Comparison of ENCODE assay signal across 9 cellular contexts in genomic region chr19:40750035-40750284, GRCh38. TPM values are rescaled to one million over a fixed set of nuclear protein-coding genes. Genes with fewer than 3 reads are reported as not detected.
DNase-seq lines count a peak whose midpoint lies in the region; ATAC-seq and TF ChIP-seq lines count a peak whose summit lies in the region.
"Had no signal": no experiment of that assay in that cellular context is flagged by ENCODE, and none has a peak within 500 bp of the region (broad histone marks: within the 10 kb centered on the region; RNA-seq: fewer than 3 reads in every experiment).

No MANE protein-coding gene starts in this region.

- TF ChIP-seq POLR2A in GM18505 (IDR thresholded peaks at IDR 0.05; ENCODE audit: borderline replicate concordance, extremely low read depth, insufficient read depth, insufficient read length), result no peak

- no peaks in the 10 kb centered on the region for H3K27me3 ChIP-seq in CD8-positive, alpha-beta memory T cell (ENCODE audit: insufficient read depth, low read length, poor library complexity, severe bottlenecking)

- peaks cover 0 to 3% of the 10 kb centered on the region in 2 donors for H3K27me3 Mint-ChIP-seq in CD8-positive, alpha-beta memory T cell

- no peaks in the 10 kb centered on the region for H3K9me3 ChIP-seq in CD8-positive, alpha-beta memory T cell (ENCODE audit: low read length)
- H3K9me3 ChIP-seq in OCI-LY7 (ENCODE audit: low read length), result no peaks in the 10 kb centered on the region

- peak overlapping the region; percentile 94 to 99 (median 98) for H3K4me3 Mint-ChIP-seq in CD8-positive, alpha-beta memory T cell

- peak overlapping the region; percentile 85 for H3K27ac ChIP-seq in CD8-positive, alpha-beta memory T cell (ENCODE audit: low read depth, low read length)
- peak overlapping the region; percentile 79 for H3K27ac ChIP-seq in OCI-LY7 (ENCODE audit: low read depth, low read length, poor library complexity, severe bottlenecking)

- peaks cover 0 to 28% (median 5%) of the 10 kb centered on the region in 3 donors for H3K36me3 Mint-ChIP-seq in CD8-positive, alpha-beta memory T cell

- H3K4me1 Mint-ChIP-seq in CD8-positive, alpha-beta memory T cell, result peaks cover 34 to 42% (median 37%) of the 10 kb centered on the region in 3 donors

- H3K4me3 ChIP-seq in CD8-positive, alpha-beta memory T cell (ENCODE audit: low read length), result peak overlapping the region; percentile 70
- H3K4me3 ChIP-seq in OCI-LY7 (ENCODE audit: low read depth, low read length, poor library complexity, severe bottlenecking) (peak overlapping the region; percentile 78), epithelial cell of esophagus (ENCODE audit: low read length) (peak overlapping the region; percentile 91)

- no peaks in the 10 kb centered on the region for H3K9me2 ChIP-seq in OCI-LY7 (ENCODE audit: insufficient read depth, low read length)

- TSS peak; percentile 97 for BruUV-seq in OCI-LY7 (replicated peaks; lab: Mats Ljungman, UMichigan)

- H3K4me1 ChIP-seq in CD8-positive, alpha-beta memory T cell (ENCODE audit: insufficient read depth, low read length), result peaks cover 27% of the 10 kb centered on the region
- peaks cover 42% of the 10 kb centered on the region for H3K4me1 ChIP-seq in OCI-LY7 (ENCODE audit: insufficient read depth, low read length, poor library complexity, severe bottlenecking)

- TF ChIP-seq CTCF in OCI-LY7 (conservative IDR thresholded peaks at IDR 0.05; ENCODE audit: low read length) (no peak), epithelial cell of esophagus (IDR thresholded peaks at IDR 0.05; ENCODE audit: insufficient read depth, low read depth, low read length, missing control alignments) (no peak), omental fat pad (IDR thresholded peaks at IDR 0.05) (no peak), GM20000 (IDR thresholded peaks at IDR 0.05; ENCODE audit: extremely low read depth, missing control alignments) (no peak)

- POLR2A ChIA-PET in CD8-positive, alpha-beta memory T cell (lab: Charles Lee), result interaction anchor here (1.0 to 10.5 kb wide), 6 partner anchors 28 to 513 kb away, joined by 4 to 110 read pairs (median 14); partner anchors contain the start of genes COQ8B, EGLN2, NUMBL and RAB4B
- POLR2A ChIA-PET in OCI-LY7 (lab: Charles Lee), result interaction anchor here (0.6 to 3.8 kb wide), 7 partner anchors 9 to 614 kb away, joined by 3 to 29 read pairs (median 4); partner anchors contain the start of genes B9D2 and RAB4B

- H3K36me3 ChIP-seq in CD8-positive, alpha-beta memory T cell (ENCODE audit: insufficient read depth, low read length), result no peaks in the 10 kb centered on the region
- H3K36me3 ChIP-seq in OCI-LY7 (ENCODE audit: insufficient read depth, low read length), result peaks cover 33% of the 10 kb centered on the region

- H2AFZ ChIP-seq in OCI-LY7 (ENCODE audit: low read length), result no peak overlapping the region

- H4K20me1 ChIP-seq in OCI-LY7 (ENCODE audit: insufficient read depth, low read length), result peaks cover 13% of the 10 kb centered on the region

- intact Hi-C loops in OCI-LY7 (cut with micrococcal nuclease; ENCODE audit: unreplicated experiment), result loop anchor here (1.0 to 5.0 kb wide), 4 partner anchors 27 to 88 kb away; partner anchors contain the start of gene EGLN2

- H3K79me2 ChIP-seq in OCI-LY7 (ENCODE audit: insufficient read depth, low read depth, low read length), result peaks cover 58% of the 10 kb centered on the region

- H3K9me3 Mint-ChIP-seq in CD8-positive, alpha-beta memory T cell, result no peaks in the 10 kb centered on the region

- peak overlapping the region; percentile 95 to 100 (median 98) for H3K27ac Mint-ChIP-seq in CD8-positive, alpha-beta memory T cell

- H3K4me2 ChIP-seq in OCI-LY7 (ENCODE audit: low read length), result peak overlapping the region; percentile 90

- CTCF ChIA-PET in CD8-positive, alpha-beta memory T cell (lab: Charles Lee), result interaction anchor here (1.0 to 2.5 kb wide), 6 partner anchors 28 to 87 kb away, joined by 3 to 13 read pairs (median 8); partner anchors contain the start of genes EGLN2 and RAB4B
- CTCF ChIA-PET in OCI-LY7 (lab: Charles Lee; ENCODE audit: unreplicated experiment), result interaction anchor here (1.0 kb wide), 1 partner anchor 87 kb away, joined by 3 read pairs; no protein-coding TSS in a partner anchor

- ATAC-seq in omental fat pad (ENCODE audit: low FRiP score), result peak; percentile 3
- ATAC-seq in GM18505 (IDR thresholded peaks at IDR 0.05; ENCODE audit: unreplicated experiment), result no peak
- ATAC-seq in HG03565 (IDR thresholded peaks at IDR 0.05; ENCODE audit: unreplicated experiment), result no peak

- DNase-seq in CD8-positive, alpha-beta memory T cell, result no peak
- no peak for DNase-seq in OCI-LY7 (ENCODE audit: low spot score)
- no peak for DNase-seq in epithelial cell of esophagus (ENCODE audit: low read depth)
- no peak for DNase-seq in omental fat pad (ENCODE audit: low spot score)
- DNase-seq in GM20000 (ENCODE audit: low spot score), result no peak
- no peak for DNase-seq in NCI-H2227 treated with DMSO at 0.1 percent for 48 hours (lab: John Stamatoyannopoulos, UW)

RNA-seq across cellular contexts. Expression of gene ACTMAP, which starts 0.3 kb away (rescaled TPM):
- total RNA-seq in CD8-positive, alpha-beta memory T cell, result 10 to 100 TPM; 10.3 to 10.6 TPM
- 2.9 TPM for polyA plus RNA-seq in CD8-positive, alpha-beta memory T cell
- 3.3 and 5.0 TPM in 2 replicates for total RNA-seq in OCI-LY7 (2014; rRNA removed; shearing (Covaris generic))
- 52.1 and 54.8 TPM in 2 replicates for total RNA-seq in OCI-LY7 (2022)
- 1 to 10 TPM; 3.2 to 3.8 (median 3.5) TPM for total RNA-seq in omental fat pad

RNA-seq across cellular contexts. Expression of gene SNRPA, which starts 1.0 kb away (rescaled TPM):
- 100 to 1,000 TPM; 202 TPM for total RNA-seq in CD8-positive, alpha-beta memory T cell
- polyA plus RNA-seq in CD8-positive, alpha-beta memory T cell, result 89.5 TPM
- total RNA-seq in OCI-LY7 (2014; rRNA removed; shearing (Covaris generic)), result 315 and 328 TPM in 2 replicates
- 214 and 244 TPM in 2 replicates for total RNA-seq in OCI-LY7 (2022)
- total RNA-seq in omental fat pad, result 10 to 100 TPM; 34.8 to 46.8 (median 41.0) TPM

RNA-seq across cellular contexts. Expression of gene MIA, which starts 25.4 kb away (rescaled TPM):
- total RNA-seq in CD8-positive, alpha-beta memory T cell, result 1 to 10 TPM in 1 of 2 experiments, under 1 TPM in 1; 0.89 to 1.1 TPM
- not detected for polyA plus RNA-seq in CD8-positive, alpha-beta memory T cell
- not detected in 2 replicates for total RNA-seq in OCI-LY7 (2014; rRNA removed; shearing (Covaris generic))
- total RNA-seq in OCI-LY7 (2022), result not detected in 2 replicates
- not detected for total RNA-seq in omental fat pad
- total RNA-seq: dermis microvascular lymphatic vessel endothelial cell had no signal

RNA-seq across cellular contexts. Expression of gene RAB4B, which starts 28.1 kb away (rescaled TPM):
- 10 to 100 TPM; 24.2 to 27.2 TPM for total RNA-seq in CD8-positive, alpha-beta memory T cell
- 95.2 TPM for polyA plus RNA-seq in CD8-positive, alpha-beta memory T cell
- total RNA-seq in OCI-LY7 (2014; rRNA removed; shearing (Covaris generic)), result 32.2 and 37.1 TPM in 2 replicates
- total RNA-seq in OCI-LY7 (2022) (51.3 and 56.3 TPM in 2 replicates), omental fat pad (10 to 100 TPM; 20.0 to 37.0 (median 21.7) TPM)

RNA-seq across cellular contexts. Expression of gene ITPKC, which starts 33.0 kb away (rescaled TPM):
- total RNA-seq in CD8-positive, alpha-beta memory T cell, result 1 to 10 TPM; 5.5 to 5.7 TPM
- polyA plus RNA-seq in CD8-positive, alpha-beta memory T cell, result 8.9 TPM
- 4.0 and 6.5 TPM in 2 replicates for total RNA-seq in OCI-LY7 (2014; rRNA removed; shearing (Covaris generic))
- 5.2 and 5.5 TPM in 2 replicates for total RNA-seq in OCI-LY7 (2022)
- 100 to 1,000 TPM in 2 of 4 donors, 10 to 100 TPM in 2; 39.3 to 118 (median 91.9) TPM for total RNA-seq in omental fat pad

Comparison
In these comparisons a context has a peak if more than half of its experiments do, and no peak if none do; other contexts are left out.
1. RNA of gene SNRPA, which starts 1.0 kb away (total RNA-seq): 214 to 328 TPM in OCI-LY7 and 202 TPM in CD8-positive, alpha-beta memory T cell; 34.8 to 46.8 TPM in omental fat pad; every median in the first group is over 4 times any median in the second.
2. Peak in every context shown above with its lines, with median percentiles within 50 percentile points of each other: H3K4me3 ChIP-seq.